In genomic region chr14:21498540-21499526, GRCh38 we compare ENCODE assay signal across 1 cellular context.
TF ChIP-seq lines count a peak whose summit lies in the region.

No MANE protein-coding gene starts in this region.

TF ChIP-seq in K562, 482 proteins besides CTCF, POLR2A, EP300 and RAD21:
- TF ChIP-seq E2F6 (IDR thresholded peaks at IDR 0.05; ENCODE audit: borderline replicate concordance in 1 of 2, extremely low read depth in 1 of 2, insufficient read depth in 1 of 2, insufficient read length in 1 of 2, low read depth in 1 of 2, low read length in 1 of 2, poor library complexity in 1 of 2, severe bottlenecking in 1 of 2) (no peak), POLR2G (IDR thresholded peaks at IDR 0.05; ENCODE audit: low read depth, low read length) (peak; percentile 19; the same call in 1 of the 2 replicates), SNIP1 (IDR thresholded peaks at IDR 0.05; ENCODE audit: low read depth) (no peak), RFX5 (IDR thresholded peaks at IDR 0.05; ENCODE audit: low read depth, low read length) (no peak), ZBTB17 (CRISPR knock-in tag; IDR thresholded peaks at IDR 0.05) (no peak), SMC3 (conservative IDR thresholded peaks at IDR 0.05; ENCODE audit: insufficient read depth, low read depth, low read length) (peak; percentile 38; the same call in 1 of the 2 replicates), DEAF1 (CRISPR knock-in tag; IDR thresholded peaks at IDR 0.05) (0 out of 2 replicates have a peak, but pooled peaks have one; percentile 38), ZBTB34 (CRISPR knock-in tag; IDR thresholded peaks at IDR 0.05) (no peak), ARNT (IDR thresholded peaks at IDR 0.05) (no peak), RFX1 (IDR thresholded peaks at IDR 0.05) (no peak), GTF2F1 (IDR thresholded peaks at IDR 0.05; ENCODE audit: low read depth, low read length) (no peak), PCBP2 (IDR thresholded peaks at IDR 0.05; ENCODE audit: low read depth, low read length, poor library complexity, severe bottlenecking) (no peak), STAT5B (CRISPR knock-in tag; IDR thresholded peaks at IDR 0.05) (no peak), PURB (CRISPR knock-in tag; IDR thresholded peaks at IDR 0.05; ENCODE audit: low read depth) (no peak), ZNF655 (CRISPR knock-in tag; IDR thresholded peaks at IDR 0.05) (no peak), TARDBP (IDR thresholded peaks at IDR 0.05) (no peak), TEAD1 (CRISPR knock-in tag; IDR thresholded peaks at IDR 0.05) (no peak), ARID3A (IDR thresholded peaks at IDR 0.05; ENCODE audit: borderline replicate concordance, low read depth, low read length) (peak; percentile 51; the same call in 1 of the 2 replicates), ZNF121 (CRISPR knock-in tag; conservative IDR thresholded peaks at IDR 0.05) (no peak), CREB3L1 (IDR thresholded peaks at IDR 0.05; ENCODE audit: borderline replicate concordance, low read depth) (no peak), ELF2 (CRISPR knock-in tag; IDR thresholded peaks at IDR 0.05) (no peak), GATA2 (CRISPR knock-in tag; IDR thresholded peaks at IDR 0.05) (peak; percentile 55)
